In the genomic region with DNA sequence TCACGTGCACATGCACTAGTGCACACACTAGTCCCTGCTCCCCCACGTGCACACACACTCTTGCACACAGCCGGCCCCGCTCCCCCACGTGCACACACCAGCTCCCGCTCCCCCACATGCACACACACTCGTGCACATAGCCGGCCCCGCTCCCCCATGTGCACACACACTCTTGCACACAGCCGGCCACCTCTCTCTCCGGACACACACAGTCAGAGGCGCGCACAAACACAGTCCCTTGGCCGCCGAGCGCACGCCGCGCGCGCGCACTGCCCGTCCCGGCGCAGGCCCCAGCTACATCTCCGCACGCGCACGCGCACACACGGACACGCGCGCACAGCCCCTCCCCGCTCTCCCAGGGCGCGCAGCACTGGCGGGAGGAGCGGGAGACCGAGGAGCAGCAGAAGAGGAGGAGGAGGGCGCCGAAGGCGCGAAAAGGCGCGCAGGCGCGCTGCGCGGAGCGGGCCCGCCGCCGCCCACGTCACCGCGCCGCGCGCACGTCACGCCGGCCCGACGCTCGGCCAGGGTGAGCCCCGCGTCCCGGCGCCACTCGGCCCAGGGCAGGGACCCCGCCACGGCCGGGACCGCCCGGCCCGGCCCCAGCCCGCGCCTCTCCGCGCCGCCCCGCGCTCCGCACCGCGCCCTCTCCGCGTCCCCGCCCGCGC, we compare ENCODE assay signal across 1 cellular context.
TF ChIP-seq lines count a peak whose summit lies in the region.

A gene with protein sequence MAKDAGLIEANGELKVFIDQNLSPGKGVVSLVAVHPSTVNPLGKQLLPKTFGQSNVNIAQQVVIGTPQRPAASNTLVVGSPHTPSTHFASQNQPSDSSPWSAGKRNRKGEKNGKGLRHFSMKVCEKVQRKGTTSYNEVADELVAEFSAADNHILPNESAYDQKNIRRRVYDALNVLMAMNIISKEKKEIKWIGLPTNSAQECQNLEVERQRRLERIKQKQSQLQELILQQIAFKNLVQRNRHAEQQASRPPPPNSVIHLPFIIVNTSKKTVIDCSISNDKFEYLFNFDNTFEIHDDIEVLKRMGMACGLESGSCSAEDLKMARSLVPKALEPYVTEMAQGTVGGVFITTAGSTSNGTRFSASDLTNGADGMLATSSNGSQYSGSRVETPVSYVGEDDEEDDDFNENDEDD (plus strand): TSS at position 549 of the 665 bp plus-strand sequence. CDS start 1,085 bp downstream, outside the sequence.

TF ChIP-seq in HepG2, 621 proteins besides CTCF, POLR2A, EP300 and RAD21 (continued from another document and continues in another):
- TF ChIP-seq, protein P1, sequence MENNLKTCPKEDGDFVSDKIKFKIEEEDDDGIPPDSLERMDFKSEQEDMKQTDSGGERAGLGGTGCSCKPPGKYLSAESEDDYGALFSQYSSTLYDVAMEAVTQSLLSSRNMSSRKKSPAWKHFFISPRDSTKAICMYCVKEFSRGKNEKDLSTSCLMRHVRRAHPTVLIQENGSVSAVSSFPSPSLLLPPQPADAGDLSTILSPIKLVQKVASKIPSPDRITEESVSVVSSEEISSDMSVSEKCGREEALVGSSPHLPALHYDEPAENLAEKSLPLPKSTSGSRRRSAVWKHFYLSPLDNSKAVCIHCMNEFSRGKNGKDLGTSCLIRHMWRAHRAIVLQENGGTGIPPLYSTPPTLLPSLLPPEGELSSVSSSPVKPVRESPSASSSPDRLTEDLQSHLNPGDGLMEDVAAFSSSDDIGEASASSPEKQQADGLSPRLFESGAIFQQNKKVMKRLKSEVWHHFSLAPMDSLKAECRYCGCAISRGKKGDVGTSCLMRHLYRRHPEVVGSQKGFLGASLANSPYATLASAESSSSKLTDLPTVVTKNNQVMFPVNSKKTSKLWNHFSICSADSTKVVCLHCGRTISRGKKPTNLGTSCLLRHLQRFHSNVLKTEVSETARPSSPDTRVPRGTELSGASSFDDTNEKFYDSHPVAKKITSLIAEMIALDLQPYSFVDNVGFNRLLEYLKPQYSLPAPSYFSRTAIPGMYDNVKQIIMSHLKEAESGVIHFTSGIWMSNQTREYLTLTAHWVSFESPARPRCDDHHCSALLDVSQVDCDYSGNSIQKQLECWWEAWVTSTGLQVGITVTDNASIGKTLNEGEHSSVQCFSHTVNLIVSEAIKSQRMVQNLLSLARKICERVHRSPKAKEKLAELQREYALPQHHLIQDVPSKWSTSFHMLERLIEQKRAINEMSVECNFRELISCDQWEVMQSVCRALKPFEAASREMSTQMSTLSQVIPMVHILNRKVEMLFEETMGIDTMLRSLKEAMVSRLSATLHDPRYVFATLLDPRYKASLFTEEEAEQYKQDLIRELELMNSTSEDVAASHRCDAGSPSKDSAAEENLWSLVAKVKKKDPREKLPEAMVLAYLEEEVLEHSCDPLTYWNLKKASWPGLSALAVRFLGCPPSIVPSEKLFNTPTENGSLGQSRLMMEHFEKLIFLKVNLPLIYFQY (CRISPR knock-in tag; IDR thresholded peaks at IDR 0.05; ENCODE audit: borderline replicate concordance): no peak
- TF ChIP-seq, protein P2, sequence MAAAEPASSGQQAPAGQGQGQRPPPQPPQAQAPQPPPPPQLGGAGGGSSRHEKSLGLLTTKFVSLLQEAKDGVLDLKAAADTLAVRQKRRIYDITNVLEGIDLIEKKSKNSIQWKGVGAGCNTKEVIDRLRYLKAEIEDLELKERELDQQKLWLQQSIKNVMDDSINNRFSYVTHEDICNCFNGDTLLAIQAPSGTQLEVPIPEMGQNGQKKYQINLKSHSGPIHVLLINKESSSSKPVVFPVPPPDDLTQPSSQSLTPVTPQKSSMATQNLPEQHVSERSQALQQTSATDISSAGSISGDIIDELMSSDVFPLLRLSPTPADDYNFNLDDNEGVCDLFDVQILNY (CRISPR knock-in tag; conservative IDR thresholded peaks at IDR 0.05): peak; percentile 93
- TF ChIP-seq IRX3 (CRISPR knock-in tag; IDR thresholded peaks at IDR 0.05; ENCODE audit: borderline replicate concordance, low read depth) (no peak), EZH2 (conservative IDR thresholded peaks at IDR 0.05; ENCODE audit: low read depth, low read length) (no peak), ZNF879 (CRISPR knock-in tag; IDR thresholded peaks at IDR 0.05) (no peak), ZNF552 (CRISPR knock-in tag; IDR thresholded peaks at IDR 0.05; ENCODE audit: borderline replicate concordance) (no peak), ZFAT (CRISPR knock-in tag; conservative IDR thresholded peaks at IDR 0.05) (no peak), SKI (IDR thresholded peaks at IDR 0.05; ENCODE audit: partially characterized antibody) (peak; percentile 11), ZFP90 (CRISPR knock-in tag; IDR thresholded peaks at IDR 0.05; ENCODE audit: borderline replicate concordance) (no peak), TCF7 (IDR thresholded peaks at IDR 0.05; ENCODE audit: low read depth) (no peak), ZNF546 (CRISPR knock-in tag; conservative IDR thresholded peaks at IDR 0.05) (no peak), DR1 (CRISPR knock-in tag; IDR thresholded peaks at IDR 0.05) (peak; percentile 49; the same call in 1 of the 2 replicates), NCOA2 (CRISPR knock-in tag; IDR thresholded peaks at IDR 0.05) (no peak), ZNF839 (CRISPR knock-in tag; IDR thresholded peaks at IDR 0.05; ENCODE audit: borderline replicate concordance) (no peak), SMAD9 (CRISPR knock-in tag; IDR thresholded peaks at IDR 0.05) (no peak), ZNF670 (CRISPR knock-in tag; IDR thresholded peaks at IDR 0.05; ENCODE audit: borderline replicate concordance) (no peak), KDM4B (CRISPR knock-in tag; IDR thresholded peaks at IDR 0.05) (no peak), XBP1 (CRISPR knock-in tag; IDR thresholded peaks at IDR 0.05) (no peak), SMAD3 (CRISPR knock-in tag; IDR thresholded peaks at IDR 0.05) (no peak)
- TF ChIP-seq, protein P3, sequence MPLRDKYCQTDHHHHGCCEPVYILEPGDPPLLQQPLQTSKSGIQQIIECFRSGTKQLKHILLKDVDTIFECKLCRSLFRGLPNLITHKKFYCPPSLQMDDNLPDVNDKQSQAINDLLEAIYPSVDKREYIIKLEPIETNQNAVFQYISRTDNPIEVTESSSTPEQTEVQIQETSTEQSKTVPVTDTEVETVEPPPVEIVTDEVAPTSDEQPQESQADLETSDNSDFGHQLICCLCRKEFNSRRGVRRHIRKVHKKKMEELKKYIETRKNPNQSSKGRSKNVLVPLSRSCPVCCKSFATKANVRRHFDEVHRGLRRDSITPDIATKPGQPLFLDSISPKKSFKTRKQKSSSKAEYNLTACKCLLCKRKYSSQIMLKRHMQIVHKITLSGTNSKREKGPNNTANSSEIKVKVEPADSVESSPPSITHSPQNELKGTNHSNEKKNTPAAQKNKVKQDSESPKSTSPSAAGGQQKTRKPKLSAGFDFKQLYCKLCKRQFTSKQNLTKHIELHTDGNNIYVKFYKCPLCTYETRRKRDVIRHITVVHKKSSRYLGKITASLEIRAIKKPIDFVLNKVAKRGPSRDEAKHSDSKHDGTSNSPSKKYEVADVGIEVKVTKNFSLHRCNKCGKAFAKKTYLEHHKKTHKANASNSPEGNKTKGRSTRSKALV (CRISPR knock-in tag; IDR thresholded peaks at IDR 0.05): peak; percentile 95
- TF ChIP-seq, protein P4, sequence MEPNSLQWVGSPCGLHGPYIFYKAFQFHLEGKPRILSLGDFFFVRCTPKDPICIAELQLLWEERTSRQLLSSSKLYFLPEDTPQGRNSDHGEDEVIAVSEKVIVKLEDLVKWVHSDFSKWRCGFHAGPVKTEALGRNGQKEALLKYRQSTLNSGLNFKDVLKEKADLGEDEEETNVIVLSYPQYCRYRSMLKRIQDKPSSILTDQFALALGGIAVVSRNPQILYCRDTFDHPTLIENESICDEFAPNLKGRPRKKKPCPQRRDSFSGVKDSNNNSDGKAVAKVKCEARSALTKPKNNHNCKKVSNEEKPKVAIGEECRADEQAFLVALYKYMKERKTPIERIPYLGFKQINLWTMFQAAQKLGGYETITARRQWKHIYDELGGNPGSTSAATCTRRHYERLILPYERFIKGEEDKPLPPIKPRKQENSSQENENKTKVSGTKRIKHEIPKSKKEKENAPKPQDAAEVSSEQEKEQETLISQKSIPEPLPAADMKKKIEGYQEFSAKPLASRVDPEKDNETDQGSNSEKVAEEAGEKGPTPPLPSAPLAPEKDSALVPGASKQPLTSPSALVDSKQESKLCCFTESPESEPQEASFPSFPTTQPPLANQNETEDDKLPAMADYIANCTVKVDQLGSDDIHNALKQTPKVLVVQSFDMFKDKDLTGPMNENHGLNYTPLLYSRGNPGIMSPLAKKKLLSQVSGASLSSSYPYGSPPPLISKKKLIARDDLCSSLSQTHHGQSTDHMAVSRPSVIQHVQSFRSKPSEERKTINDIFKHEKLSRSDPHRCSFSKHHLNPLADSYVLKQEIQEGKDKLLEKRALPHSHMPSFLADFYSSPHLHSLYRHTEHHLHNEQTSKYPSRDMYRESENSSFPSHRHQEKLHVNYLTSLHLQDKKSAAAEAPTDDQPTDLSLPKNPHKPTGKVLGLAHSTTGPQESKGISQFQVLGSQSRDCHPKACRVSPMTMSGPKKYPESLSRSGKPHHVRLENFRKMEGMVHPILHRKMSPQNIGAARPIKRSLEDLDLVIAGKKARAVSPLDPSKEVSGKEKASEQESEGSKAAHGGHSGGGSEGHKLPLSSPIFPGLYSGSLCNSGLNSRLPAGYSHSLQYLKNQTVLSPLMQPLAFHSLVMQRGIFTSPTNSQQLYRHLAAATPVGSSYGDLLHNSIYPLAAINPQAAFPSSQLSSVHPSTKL (CRISPR knock-in tag; IDR thresholded peaks at IDR 0.05): no peak
- TF ChIP-seq, protein P5, sequence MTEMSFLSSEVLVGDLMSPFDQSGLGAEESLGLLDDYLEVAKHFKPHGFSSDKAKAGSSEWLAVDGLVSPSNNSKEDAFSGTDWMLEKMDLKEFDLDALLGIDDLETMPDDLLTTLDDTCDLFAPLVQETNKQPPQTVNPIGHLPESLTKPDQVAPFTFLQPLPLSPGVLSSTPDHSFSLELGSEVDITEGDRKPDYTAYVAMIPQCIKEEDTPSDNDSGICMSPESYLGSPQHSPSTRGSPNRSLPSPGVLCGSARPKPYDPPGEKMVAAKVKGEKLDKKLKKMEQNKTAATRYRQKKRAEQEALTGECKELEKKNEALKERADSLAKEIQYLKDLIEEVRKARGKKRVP (CRISPR knock-in tag; IDR thresholded peaks at IDR 0.05): no peak
- TF ChIP-seq, protein P6, sequence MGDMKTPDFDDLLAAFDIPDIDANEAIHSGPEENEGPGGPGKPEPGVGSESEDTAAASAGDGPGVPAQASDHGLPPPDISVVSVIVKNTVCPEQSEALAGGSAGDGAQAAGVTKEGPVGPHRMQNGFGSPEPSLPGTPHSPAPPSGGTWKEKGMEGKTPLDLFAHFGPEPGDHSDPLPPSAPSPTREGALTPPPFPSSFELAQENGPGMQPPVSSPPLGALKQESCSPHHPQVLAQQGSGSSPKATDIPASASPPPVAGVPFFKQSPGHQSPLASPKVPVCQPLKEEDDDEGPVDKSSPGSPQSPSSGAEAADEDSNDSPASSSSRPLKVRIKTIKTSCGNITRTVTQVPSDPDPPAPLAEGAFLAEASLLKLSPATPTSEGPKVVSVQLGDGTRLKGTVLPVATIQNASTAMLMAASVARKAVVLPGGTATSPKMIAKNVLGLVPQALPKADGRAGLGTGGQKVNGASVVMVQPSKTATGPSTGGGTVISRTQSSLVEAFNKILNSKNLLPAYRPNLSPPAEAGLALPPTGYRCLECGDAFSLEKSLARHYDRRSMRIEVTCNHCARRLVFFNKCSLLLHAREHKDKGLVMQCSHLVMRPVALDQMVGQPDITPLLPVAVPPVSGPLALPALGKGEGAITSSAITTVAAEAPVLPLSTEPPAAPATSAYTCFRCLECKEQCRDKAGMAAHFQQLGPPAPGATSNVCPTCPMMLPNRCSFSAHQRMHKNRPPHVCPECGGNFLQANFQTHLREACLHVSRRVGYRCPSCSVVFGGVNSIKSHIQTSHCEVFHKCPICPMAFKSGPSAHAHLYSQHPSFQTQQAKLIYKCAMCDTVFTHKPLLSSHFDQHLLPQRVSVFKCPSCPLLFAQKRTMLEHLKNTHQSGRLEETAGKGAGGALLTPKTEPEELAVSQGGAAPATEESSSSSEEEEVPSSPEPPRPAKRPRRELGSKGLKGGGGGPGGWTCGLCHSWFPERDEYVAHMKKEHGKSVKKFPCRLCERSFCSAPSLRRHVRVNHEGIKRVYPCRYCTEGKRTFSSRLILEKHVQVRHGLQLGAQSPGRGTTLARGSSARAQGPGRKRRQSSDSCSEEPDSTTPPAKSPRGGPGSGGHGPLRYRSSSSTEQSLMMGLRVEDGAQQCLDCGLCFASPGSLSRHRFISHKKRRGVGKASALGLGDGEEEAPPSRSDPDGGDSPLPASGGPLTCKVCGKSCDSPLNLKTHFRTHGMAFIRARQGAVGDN (CRISPR knock-in tag; IDR thresholded peaks at IDR 0.05): peak; percentile 75
- TF ChIP-seq, protein P7, sequence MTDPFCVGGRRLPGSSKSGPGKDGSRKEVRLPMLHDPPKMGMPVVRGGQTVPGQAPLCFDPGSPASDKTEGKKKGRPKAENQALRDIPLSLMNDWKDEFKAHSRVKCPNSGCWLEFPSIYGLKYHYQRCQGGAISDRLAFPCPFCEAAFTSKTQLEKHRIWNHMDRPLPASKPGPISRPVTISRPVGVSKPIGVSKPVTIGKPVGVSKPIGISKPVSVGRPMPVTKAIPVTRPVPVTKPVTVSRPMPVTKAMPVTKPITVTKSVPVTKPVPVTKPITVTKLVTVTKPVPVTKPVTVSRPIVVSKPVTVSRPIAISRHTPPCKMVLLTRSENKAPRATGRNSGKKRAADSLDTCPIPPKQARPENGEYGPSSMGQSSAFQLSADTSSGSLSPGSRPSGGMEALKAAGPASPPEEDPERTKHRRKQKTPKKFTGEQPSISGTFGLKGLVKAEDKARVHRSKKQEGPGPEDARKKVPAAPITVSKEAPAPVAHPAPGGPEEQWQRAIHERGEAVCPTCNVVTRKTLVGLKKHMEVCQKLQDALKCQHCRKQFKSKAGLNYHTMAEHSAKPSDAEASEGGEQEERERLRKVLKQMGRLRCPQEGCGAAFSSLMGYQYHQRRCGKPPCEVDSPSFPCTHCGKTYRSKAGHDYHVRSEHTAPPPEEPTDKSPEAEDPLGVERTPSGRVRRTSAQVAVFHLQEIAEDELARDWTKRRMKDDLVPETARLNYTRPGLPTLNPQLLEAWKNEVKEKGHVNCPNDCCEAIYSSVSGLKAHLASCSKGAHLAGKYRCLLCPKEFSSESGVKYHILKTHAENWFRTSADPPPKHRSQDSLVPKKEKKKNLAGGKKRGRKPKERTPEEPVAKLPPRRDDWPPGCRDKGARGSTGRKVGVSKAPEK (CRISPR knock-in tag; IDR thresholded peaks at IDR 0.05; ENCODE audit: borderline replicate concordance): no peak
- TF ChIP-seq, protein P8, sequence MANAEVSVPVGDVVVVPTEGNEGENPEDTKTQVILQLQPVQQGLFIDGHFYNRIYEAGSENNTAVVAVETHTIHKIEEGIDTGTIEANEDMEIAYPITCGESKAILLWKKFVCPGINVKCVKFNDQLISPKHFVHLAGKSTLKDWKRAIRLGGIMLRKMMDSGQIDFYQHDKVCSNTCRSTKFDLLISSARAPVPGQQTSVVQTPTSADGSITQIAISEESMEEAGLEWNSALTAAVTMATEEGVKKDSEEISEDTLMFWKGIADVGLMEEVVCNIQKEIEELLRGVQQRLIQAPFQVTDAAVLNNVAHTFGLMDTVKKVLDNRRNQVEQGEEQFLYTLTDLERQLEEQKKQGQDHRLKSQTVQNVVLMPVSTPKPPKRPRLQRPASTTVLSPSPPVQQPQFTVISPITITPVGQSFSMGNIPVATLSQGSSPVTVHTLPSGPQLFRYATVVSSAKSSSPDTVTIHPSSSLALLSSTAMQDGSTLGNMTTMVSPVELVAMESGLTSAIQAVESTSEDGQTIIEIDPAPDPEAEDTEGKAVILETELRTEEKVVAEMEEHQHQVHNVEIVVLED (CRISPR knock-in tag; IDR thresholded peaks at IDR 0.05; ENCODE audit: borderline replicate concordance): peak; percentile 80
- TF ChIP-seq, protein P9, sequence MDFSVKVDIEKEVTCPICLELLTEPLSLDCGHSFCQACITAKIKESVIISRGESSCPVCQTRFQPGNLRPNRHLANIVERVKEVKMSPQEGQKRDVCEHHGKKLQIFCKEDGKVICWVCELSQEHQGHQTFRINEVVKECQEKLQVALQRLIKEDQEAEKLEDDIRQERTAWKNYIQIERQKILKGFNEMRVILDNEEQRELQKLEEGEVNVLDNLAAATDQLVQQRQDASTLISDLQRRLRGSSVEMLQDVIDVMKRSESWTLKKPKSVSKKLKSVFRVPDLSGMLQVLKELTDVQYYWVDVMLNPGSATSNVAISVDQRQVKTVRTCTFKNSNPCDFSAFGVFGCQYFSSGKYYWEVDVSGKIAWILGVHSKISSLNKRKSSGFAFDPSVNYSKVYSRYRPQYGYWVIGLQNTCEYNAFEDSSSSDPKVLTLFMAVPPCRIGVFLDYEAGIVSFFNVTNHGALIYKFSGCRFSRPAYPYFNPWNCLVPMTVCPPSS (IDR thresholded peaks at IDR 0.05): no peak
